1 cellular context compared by ENCODE assay signal in genomic region chr13:30847697-30848307, GRCh38.
TF ChIP-seq lines count a peak whose summit lies in the region.

No MANE protein-coding gene starts in this region.

TF ChIP-seq in SK-N-SH, 30 proteins besides CTCF, POLR2A, EP300 and RAD21:
- no peak for TF ChIP-seq GATA2 (CRISPR knock-in tag; IDR thresholded peaks at IDR 0.05)
- TF ChIP-seq POLR2AphosphoS5 (IDR thresholded peaks at IDR 0.05; ENCODE audit: low read depth, low read length) = 0 out of 2 replicates have a peak, but pooled peaks have one; percentile 41
- 0 out of 2 replicates have a peak, but pooled peaks have one; percentile 19 for TF ChIP-seq TAF1 (IDR thresholded peaks at IDR 0.05; ENCODE audit: borderline replicate concordance, low read depth, low read length)
